1 cellular context compared by ENCODE assay signal in the genomic region with DNA sequence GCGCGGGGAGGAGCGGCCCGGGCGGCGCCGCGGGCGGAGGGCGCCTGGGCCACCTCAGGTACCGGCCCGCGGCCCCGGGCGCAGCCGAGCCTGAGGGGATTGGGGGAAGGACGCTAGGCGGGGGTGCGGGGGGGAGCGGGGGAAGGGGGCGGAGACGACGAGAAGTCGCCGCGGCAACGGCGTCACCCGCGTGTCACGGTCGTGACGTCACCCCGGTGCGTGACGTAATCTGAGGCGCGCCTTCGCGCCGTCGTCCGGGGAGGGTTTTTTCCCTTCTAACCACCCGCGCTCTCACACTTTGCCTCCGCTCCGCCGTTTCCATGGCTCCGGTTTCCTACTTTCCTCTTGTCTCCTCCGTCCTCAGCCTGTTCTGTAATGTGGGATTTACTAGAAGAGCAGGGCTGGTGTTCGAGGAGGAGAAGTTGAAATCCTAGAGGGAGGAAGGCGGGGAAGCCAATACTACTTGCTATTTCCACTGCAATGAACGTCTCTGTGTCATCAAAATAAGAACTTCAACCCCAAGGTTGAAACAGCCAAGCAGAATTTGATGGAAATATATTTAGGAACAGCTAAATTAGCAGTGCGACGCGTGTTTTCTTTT.
TF ChIP-seq lines count a peak whose summit lies in the region.

Gene BRAF, minus strand, starts transcription at position 109 of the 601 bp plus-strand sequence. CDS start 226 bp downstream, outside the sequence.

TF ChIP-seq in WTC11, 78 proteins besides CTCF, POLR2A, EP300 and RAD21 (continued from another document):
- TF ChIP-seq GRHL2 (CRISPR knock-in tag; IDR thresholded peaks at IDR 0.05; ENCODE audit: insufficient replicate concordance, severe bottlenecking) (no peak), JAZF1 (CRISPR knock-in tag; IDR thresholded peaks at IDR 0.05) (no peak), ZNF671 (CRISPR knock-in tag; IDR thresholded peaks at IDR 0.05) (no peak), CBFB (CRISPR knock-in tag; IDR thresholded peaks at IDR 0.05; ENCODE audit: low read depth) (no peak), E2F5 (CRISPR knock-in tag; IDR thresholded peaks at IDR 0.05) (0 out of 2 replicates have a peak, but pooled peaks have one; percentile 40), CREM (CRISPR knock-in tag; IDR thresholded peaks at IDR 0.05) (peak; percentile 95), SMAD4 (CRISPR knock-in tag; IDR thresholded peaks at IDR 0.05) (no peak), TP53 (CRISPR knock-in tag; IDR thresholded peaks at IDR 0.05) (no peak), SP1 (CRISPR knock-in tag; conservative IDR thresholded peaks at IDR 0.05) (peak; percentile 52), PRRX2 (CRISPR knock-in tag; IDR thresholded peaks at IDR 0.05) (no peak), ATF1 (CRISPR knock-in tag; IDR thresholded peaks at IDR 0.05) (0 out of 2 replicates have a peak, but pooled peaks have one; percentile 41), ZNF396 (CRISPR knock-in tag; IDR thresholded peaks at IDR 0.05; ENCODE audit: borderline replicate concordance) (no peak), ZNF416 (CRISPR knock-in tag; IDR thresholded peaks at IDR 0.05) (no peak), TCF7 (CRISPR knock-in tag; IDR thresholded peaks at IDR 0.05; ENCODE audit: low read depth) (no peak), AFF4 (CRISPR knock-in tag; IDR thresholded peaks at IDR 0.05; ENCODE audit: borderline replicate concordance) (no peak), ZNF138 (CRISPR knock-in tag; conservative IDR thresholded peaks at IDR 0.05) (no peak), NFYB (CRISPR knock-in tag; conservative IDR thresholded peaks at IDR 0.05; ENCODE audit: low read depth) (no peak), EMX1 (CRISPR knock-in tag; IDR thresholded peaks at IDR 0.05) (no peak), ARID4B (CRISPR knock-in tag; IDR thresholded peaks at IDR 0.05; ENCODE audit: borderline replicate concordance) (no peak), GTF2I (CRISPR knock-in tag; conservative IDR thresholded peaks at IDR 0.05) (no peak), NR2C2 (CRISPR knock-in tag; IDR thresholded peaks at IDR 0.05) (no peak), ELF4 (CRISPR knock-in tag; IDR thresholded peaks at IDR 0.05; ENCODE audit: low read depth) (no peak), PREB (CRISPR knock-in tag; IDR thresholded peaks at IDR 0.05; ENCODE audit: borderline replicate concordance) (no peak), HMGXB4 (CRISPR knock-in tag; IDR thresholded peaks at IDR 0.05) (0 out of 2 replicates have a peak, but pooled peaks have one; percentile 7), ZNF423 (CRISPR knock-in tag; IDR thresholded peaks at IDR 0.05) (no peak), MXD4 (CRISPR knock-in tag; IDR thresholded peaks at IDR 0.05; ENCODE audit: borderline replicate concordance) (no peak)
- TF ChIP-seq, protein P1, sequence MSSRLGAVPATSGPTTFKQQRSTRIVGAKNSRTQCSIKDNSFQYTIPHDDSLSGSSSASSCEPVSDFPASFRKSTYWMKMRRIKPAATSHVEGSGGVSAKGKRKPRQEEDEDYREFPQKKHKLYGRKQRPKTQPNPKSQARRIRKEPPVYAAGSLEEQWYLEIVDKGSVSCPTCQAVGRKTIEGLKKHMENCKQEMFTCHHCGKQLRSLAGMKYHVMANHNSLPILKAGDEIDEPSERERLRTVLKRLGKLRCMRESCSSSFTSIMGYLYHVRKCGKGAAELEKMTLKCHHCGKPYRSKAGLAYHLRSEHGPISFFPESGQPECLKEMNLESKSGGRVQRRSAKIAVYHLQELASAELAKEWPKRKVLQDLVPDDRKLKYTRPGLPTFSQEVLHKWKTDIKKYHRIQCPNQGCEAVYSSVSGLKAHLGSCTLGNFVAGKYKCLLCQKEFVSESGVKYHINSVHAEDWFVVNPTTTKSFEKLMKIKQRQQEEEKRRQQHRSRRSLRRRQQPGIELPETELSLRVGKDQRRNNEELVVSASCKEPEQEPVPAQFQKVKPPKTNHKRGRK (CRISPR knock-in tag; IDR thresholded peaks at IDR 0.05; ENCODE audit: borderline replicate concordance): no peak
- TF ChIP-seq, protein P2, sequence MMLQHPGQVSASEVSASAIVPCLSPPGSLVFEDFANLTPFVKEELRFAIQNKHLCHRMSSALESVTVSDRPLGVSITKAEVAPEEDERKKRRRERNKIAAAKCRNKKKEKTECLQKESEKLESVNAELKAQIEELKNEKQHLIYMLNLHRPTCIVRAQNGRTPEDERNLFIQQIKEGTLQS (CRISPR knock-in tag; conservative IDR thresholded peaks at IDR 0.05): no peak
- TF ChIP-seq, protein P3, sequence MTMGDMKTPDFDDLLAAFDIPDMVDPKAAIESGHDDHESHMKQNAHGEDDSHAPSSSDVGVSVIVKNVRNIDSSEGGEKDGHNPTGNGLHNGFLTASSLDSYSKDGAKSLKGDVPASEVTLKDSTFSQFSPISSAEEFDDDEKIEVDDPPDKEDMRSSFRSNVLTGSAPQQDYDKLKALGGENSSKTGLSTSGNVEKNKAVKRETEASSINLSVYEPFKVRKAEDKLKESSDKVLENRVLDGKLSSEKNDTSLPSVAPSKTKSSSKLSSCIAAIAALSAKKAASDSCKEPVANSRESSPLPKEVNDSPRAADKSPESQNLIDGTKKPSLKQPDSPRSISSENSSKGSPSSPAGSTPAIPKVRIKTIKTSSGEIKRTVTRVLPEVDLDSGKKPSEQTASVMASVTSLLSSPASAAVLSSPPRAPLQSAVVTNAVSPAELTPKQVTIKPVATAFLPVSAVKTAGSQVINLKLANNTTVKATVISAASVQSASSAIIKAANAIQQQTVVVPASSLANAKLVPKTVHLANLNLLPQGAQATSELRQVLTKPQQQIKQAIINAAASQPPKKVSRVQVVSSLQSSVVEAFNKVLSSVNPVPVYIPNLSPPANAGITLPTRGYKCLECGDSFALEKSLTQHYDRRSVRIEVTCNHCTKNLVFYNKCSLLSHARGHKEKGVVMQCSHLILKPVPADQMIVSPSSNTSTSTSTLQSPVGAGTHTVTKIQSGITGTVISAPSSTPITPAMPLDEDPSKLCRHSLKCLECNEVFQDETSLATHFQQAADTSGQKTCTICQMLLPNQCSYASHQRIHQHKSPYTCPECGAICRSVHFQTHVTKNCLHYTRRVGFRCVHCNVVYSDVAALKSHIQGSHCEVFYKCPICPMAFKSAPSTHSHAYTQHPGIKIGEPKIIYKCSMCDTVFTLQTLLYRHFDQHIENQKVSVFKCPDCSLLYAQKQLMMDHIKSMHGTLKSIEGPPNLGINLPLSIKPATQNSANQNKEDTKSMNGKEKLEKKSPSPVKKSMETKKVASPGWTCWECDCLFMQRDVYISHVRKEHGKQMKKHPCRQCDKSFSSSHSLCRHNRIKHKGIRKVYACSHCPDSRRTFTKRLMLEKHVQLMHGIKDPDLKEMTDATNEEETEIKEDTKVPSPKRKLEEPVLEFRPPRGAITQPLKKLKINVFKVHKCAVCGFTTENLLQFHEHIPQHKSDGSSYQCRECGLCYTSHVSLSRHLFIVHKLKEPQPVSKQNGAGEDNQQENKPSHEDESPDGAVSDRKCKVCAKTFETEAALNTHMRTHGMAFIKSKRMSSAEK (CRISPR knock-in tag; IDR thresholded peaks at IDR 0.05; ENCODE audit: borderline replicate concordance): no peak
- TF ChIP-seq, protein P4, sequence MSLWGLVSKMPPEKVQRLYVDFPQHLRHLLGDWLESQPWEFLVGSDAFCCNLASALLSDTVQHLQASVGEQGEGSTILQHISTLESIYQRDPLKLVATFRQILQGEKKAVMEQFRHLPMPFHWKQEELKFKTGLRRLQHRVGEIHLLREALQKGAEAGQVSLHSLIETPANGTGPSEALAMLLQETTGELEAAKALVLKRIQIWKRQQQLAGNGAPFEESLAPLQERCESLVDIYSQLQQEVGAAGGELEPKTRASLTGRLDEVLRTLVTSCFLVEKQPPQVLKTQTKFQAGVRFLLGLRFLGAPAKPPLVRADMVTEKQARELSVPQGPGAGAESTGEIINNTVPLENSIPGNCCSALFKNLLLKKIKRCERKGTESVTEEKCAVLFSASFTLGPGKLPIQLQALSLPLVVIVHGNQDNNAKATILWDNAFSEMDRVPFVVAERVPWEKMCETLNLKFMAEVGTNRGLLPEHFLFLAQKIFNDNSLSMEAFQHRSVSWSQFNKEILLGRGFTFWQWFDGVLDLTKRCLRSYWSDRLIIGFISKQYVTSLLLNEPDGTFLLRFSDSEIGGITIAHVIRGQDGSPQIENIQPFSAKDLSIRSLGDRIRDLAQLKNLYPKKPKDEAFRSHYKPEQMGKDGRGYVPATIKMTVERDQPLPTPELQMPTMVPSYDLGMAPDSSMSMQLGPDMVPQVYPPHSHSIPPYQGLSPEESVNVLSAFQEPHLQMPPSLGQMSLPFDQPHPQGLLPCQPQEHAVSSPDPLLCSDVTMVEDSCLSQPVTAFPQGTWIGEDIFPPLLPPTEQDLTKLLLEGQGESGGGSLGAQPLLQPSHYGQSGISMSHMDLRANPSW (CRISPR knock-in tag; conservative IDR thresholded peaks at IDR 0.05; ENCODE audit: low read depth): no peak
- TF ChIP-seq, protein P5, sequence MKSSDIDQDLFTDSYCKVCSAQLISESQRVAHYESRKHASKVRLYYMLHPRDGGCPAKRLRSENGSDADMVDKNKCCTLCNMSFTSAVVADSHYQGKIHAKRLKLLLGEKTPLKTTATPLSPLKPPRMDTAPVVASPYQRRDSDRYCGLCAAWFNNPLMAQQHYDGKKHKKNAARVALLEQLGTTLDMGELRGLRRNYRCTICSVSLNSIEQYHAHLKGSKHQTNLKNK (CRISPR knock-in tag; IDR thresholded peaks at IDR 0.05): no peak
